ENCODE assay signal across 1 cellular context in the genomic region with DNA sequence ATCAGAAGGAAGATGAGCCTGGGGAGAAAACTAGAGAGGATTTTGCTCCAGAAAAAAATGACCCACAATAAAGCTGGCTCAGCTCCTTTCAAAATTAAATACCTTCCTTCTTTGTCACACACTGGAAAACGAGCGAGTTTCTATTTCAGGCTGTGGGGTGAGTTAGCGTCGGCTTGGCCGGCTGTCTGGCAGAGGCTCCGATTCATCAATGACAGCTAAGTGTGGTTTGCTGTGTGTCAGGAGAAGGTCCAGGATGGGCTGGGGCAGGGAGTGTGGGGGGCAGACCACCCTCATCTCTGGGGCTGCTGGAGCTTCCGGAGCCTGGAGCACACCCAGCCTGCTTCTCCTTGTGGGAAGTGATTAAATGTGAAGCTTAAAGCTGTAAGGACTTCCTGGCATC.
TF ChIP-seq lines count a peak whose summit lies in the region.

No MANE protein-coding gene starts in this region.

TF ChIP-seq in GM23338, 12 proteins besides CTCF, POLR2A, EP300 and RAD21 (continued from another document):
- TF ChIP-seq, protein P1, sequence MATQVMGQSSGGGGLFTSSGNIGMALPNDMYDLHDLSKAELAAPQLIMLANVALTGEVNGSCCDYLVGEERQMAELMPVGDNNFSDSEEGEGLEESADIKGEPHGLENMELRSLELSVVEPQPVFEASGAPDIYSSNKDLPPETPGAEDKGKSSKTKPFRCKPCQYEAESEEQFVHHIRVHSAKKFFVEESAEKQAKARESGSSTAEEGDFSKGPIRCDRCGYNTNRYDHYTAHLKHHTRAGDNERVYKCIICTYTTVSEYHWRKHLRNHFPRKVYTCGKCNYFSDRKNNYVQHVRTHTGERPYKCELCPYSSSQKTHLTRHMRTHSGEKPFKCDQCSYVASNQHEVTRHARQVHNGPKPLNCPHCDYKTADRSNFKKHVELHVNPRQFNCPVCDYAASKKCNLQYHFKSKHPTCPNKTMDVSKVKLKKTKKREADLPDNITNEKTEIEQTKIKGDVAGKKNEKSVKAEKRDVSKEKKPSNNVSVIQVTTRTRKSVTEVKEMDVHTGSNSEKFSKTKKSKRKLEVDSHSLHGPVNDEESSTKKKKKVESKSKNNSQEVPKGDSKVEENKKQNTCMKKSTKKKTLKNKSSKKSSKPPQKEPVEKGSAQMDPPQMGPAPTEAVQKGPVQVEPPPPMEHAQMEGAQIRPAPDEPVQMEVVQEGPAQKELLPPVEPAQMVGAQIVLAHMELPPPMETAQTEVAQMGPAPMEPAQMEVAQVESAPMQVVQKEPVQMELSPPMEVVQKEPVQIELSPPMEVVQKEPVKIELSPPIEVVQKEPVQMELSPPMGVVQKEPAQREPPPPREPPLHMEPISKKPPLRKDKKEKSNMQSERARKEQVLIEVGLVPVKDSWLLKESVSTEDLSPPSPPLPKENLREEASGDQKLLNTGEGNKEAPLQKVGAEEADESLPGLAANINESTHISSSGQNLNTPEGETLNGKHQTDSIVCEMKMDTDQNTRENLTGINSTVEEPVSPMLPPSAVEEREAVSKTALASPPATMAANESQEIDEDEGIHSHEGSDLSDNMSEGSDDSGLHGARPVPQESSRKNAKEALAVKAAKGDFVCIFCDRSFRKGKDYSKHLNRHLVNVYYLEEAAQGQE (IDR thresholded peaks at IDR 0.05; ENCODE audit: unreplicated experiment), result no peak
- no peak for TF ChIP-seq EZH2 (IDR thresholded peaks at IDR 0.05; ENCODE audit: low read depth, unreplicated experiment)
- no peak for TF ChIP-seq STAT1 (IDR thresholded peaks at IDR 0.05; ENCODE audit: unreplicated experiment)
- TF ChIP-seq JUNB (IDR thresholded peaks at IDR 0.05; ENCODE audit: unreplicated experiment), result no peak
- no peak for TF ChIP-seq EZH2phosphoT487 (IDR thresholded peaks at IDR 0.05; ENCODE audit: unreplicated experiment)
TF ChIP-seq in GM23338: peak in this region for 0.
